21 cellular contexts compared by ENCODE assay signal in the genomic region with DNA sequence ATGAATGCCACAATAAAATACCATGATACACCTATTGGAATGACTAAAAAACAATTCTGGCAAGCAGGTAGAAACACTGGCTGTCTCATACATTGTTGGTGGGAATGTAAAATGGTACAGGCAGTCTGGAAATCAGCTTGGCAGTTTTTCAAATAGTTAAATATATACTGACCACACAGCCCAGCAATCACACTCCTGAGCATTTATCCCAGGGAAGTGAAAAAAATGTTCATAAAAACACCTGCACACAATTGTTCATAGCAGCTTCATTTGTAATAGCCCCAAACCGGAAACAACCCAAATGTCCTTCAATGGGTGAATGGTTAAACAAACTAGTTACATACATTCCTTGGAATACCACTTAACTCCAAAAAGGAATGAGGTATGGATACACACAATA.
"Had no signal": no experiment of that assay in that cellular context is flagged by ENCODE, and none has a peak within 500 bp of the region (broad histone marks: within the 10 kb centered on the region; RNA-seq: fewer than 3 reads in every experiment).

No MANE protein-coding gene starts in this region.

- H3K4me1 ChIP-seq: body of pancreas, left lung, right atrium auricular region, tibial nerve had no signal

- FAIRE-seq: frontal cortex, small intestine had no signal

- H3K27ac ChIP-seq: body of pancreas, coronary artery, left lung, right atrium auricular region, tibial nerve, WERI-Rb-1 had no signal

- H3K4me3 Mint-ChIP-seq: activated CD4-positive, alpha-beta memory T cell treated with anti-CD3 and anti-CD28 coated beads for 36 hours; activated CD8-positive, alpha-beta memory T cell treated with anti-CD3 and anti-CD28 coated beads, Interleukin-2, amount 10 ng/mL, durations not matched to agents 7 days and 5 days; central memory CD8-positive, alpha-beta T cell; immature natural killer cell; memory B cell; natural killer cell; T-helper 17 cell had no signal

- H3K4me3 ChIP-seq: body of pancreas, coronary artery, heart left ventricle, left lung, right atrium auricular region, tibial nerve had no signal

- DNase-seq: activated CD4-positive, alpha-beta memory T cell treated with anti-CD3 and anti-CD28 coated beads for 36 hours; activated CD8-positive, alpha-beta memory T cell treated with anti-CD3 and anti-CD28 coated beads, Interleukin-2, amount 10 ng/mL, durations not matched to agents 7 days and 5 days; activated naive CD4-positive, alpha-beta T cell treated with anti-CD3 and anti-CD28 coated beads, Interleukin-2, amount 50 U/mL, for 16 hours; activated T-cell treated with anti-CD3 and anti-CD28 coated beads, Interleukin-2, amount 50 U/mL, for 1 hour; body of pancreas; heart left ventricle; immature natural killer cell; left lung; natural killer cell; small intestine; stimulated activated CD4-positive, alpha-beta T cell treated with anti-CD3 and anti-CD28 coated beads, Interleukin-4, amount 100 ng/mL, for 24 hours; stimulated activated naive CD4-positive, alpha-beta T cell treated with Interleukin-2 at 50 U/mL for 16 hours; substantia nigra; T-helper 17 cell; WERI-Rb-1 had no signal

- H3K36me3 Mint-ChIP-seq: activated CD4-positive, alpha-beta memory T cell treated with anti-CD3 and anti-CD28 coated beads for 36 hours; activated CD8-positive, alpha-beta memory T cell treated with anti-CD3 and anti-CD28 coated beads, Interleukin-2, amount 10 ng/mL, durations not matched to agents 7 days and 5 days; immature natural killer cell; memory B cell; natural killer cell had no signal

- H3K9me3 ChIP-seq: body of pancreas, heart left ventricle, left lung, right atrium auricular region, tibial nerve had no signal

- H3K27me3 Mint-ChIP-seq: activated CD4-positive, alpha-beta memory T cell treated with anti-CD3 and anti-CD28 coated beads for 36 hours; activated CD8-positive, alpha-beta memory T cell treated with anti-CD3 and anti-CD28 coated beads, Interleukin-2, amount 10 ng/mL, durations not matched to agents 7 days and 5 days had no signal

- H3K9me3 Mint-ChIP-seq: activated CD4-positive, alpha-beta memory T cell treated with anti-CD3 and anti-CD28 coated beads for 36 hours; central memory CD8-positive, alpha-beta T cell; immature natural killer cell; natural killer cell had no signal

- H3K27ac Mint-ChIP-seq: activated CD4-positive, alpha-beta memory T cell treated with anti-CD3 and anti-CD28 coated beads for 36 hours; activated CD8-positive, alpha-beta memory T cell treated with anti-CD3 and anti-CD28 coated beads, Interleukin-2, amount 10 ng/mL, durations not matched to agents 7 days and 5 days; immature natural killer cell; memory B cell; natural killer cell; T-helper 17 cell had no signal

- H3K4me1 Mint-ChIP-seq: activated CD8-positive, alpha-beta memory T cell treated with anti-CD3 and anti-CD28 coated beads, Interleukin-2, amount 10 ng/mL, durations not matched to agents 7 days and 5 days; central memory CD8-positive, alpha-beta T cell; immature natural killer cell; memory B cell; natural killer cell; T-helper 17 cell had no signal

- H3K36me3 ChIP-seq: heart left ventricle, left lung, right atrium auricular region, tibial nerve, WERI-Rb-1 had no signal

- H3K27me3 ChIP-seq: body of pancreas, heart left ventricle, left lung, right atrium auricular region, tibial nerve had no signal
